Comparison of ENCODE assay signal across 1 cellular context in the genomic region with DNA sequence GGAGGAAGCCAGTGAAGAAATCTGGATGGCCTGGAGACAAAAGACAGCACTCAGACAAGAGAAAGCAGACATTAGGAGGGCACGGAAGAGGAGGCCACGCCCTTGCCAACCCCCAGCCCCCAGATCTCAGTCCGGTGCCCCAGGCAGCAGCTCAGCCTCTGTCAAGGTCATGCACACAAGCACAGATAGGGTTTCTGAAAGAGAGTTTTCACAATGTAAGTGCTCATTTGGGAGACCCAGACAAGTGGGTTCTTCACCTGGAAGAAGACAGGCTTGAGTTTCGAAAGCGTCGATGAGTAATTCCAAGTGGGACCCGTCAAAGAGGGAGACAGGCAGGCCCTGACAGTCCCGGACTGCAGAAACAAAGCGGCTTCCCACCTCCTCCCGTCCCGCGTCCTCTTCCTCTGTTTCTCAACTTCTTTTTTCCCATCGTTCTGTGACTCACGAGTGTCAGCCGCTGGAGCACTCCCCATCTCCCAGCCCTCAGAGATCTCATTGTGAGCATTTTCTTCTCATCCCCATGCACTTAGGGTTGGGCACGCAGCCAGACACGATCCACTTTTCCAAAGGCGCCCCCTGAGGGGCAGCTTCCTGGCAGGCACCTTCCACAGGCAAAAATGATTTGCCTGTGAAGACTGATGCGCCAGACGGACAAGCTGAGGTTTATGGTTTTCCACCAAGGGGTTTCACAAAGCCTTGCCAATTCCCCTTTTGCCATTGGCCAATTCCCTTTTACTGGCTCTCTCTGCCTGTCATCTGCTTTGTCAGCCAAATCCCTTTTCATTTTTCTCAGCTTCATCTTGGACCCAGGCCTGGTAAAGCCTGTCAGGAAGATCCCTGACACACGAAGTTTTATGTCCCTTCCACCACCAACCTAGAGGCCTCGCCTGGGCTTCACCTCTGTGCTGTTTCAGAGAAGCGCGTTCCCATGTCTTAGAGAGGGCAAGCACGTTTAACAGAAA.
TF ChIP-seq lines count a peak whose summit lies in the region.

No MANE protein-coding gene starts in this region.

TF ChIP-seq in GM12878, 131 proteins besides CTCF, POLR2A, EP300 and RAD21 (continued from another document):
- TF ChIP-seq, protein P1, sequence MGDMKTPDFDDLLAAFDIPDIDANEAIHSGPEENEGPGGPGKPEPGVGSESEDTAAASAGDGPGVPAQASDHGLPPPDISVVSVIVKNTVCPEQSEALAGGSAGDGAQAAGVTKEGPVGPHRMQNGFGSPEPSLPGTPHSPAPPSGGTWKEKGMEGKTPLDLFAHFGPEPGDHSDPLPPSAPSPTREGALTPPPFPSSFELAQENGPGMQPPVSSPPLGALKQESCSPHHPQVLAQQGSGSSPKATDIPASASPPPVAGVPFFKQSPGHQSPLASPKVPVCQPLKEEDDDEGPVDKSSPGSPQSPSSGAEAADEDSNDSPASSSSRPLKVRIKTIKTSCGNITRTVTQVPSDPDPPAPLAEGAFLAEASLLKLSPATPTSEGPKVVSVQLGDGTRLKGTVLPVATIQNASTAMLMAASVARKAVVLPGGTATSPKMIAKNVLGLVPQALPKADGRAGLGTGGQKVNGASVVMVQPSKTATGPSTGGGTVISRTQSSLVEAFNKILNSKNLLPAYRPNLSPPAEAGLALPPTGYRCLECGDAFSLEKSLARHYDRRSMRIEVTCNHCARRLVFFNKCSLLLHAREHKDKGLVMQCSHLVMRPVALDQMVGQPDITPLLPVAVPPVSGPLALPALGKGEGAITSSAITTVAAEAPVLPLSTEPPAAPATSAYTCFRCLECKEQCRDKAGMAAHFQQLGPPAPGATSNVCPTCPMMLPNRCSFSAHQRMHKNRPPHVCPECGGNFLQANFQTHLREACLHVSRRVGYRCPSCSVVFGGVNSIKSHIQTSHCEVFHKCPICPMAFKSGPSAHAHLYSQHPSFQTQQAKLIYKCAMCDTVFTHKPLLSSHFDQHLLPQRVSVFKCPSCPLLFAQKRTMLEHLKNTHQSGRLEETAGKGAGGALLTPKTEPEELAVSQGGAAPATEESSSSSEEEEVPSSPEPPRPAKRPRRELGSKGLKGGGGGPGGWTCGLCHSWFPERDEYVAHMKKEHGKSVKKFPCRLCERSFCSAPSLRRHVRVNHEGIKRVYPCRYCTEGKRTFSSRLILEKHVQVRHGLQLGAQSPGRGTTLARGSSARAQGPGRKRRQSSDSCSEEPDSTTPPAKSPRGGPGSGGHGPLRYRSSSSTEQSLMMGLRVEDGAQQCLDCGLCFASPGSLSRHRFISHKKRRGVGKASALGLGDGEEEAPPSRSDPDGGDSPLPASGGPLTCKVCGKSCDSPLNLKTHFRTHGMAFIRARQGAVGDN (IDR thresholded peaks at IDR 0.05), result no peak
- TF ChIP-seq ZNF384 (IDR thresholded peaks at IDR 0.05; ENCODE audit: borderline replicate concordance, low read depth, low read length) (no peak), CBX5 (IDR thresholded peaks at IDR 0.05; ENCODE audit: low read depth) (no peak), MYB (IDR thresholded peaks at IDR 0.05; ENCODE audit: borderline replicate concordance, low read depth, low read length) (no peak), WRNIP1 (IDR thresholded peaks at IDR 0.05; ENCODE audit: borderline replicate concordance, low read depth, low read length) (no peak), NRF1 (conservative IDR thresholded peaks at IDR 0.05; ENCODE audit: low read depth, low read length) (no peak), SUZ12 (IDR thresholded peaks at IDR 0.05; ENCODE audit: unreplicated experiment) (no peak)
- TF ChIP-seq, protein P2, sequence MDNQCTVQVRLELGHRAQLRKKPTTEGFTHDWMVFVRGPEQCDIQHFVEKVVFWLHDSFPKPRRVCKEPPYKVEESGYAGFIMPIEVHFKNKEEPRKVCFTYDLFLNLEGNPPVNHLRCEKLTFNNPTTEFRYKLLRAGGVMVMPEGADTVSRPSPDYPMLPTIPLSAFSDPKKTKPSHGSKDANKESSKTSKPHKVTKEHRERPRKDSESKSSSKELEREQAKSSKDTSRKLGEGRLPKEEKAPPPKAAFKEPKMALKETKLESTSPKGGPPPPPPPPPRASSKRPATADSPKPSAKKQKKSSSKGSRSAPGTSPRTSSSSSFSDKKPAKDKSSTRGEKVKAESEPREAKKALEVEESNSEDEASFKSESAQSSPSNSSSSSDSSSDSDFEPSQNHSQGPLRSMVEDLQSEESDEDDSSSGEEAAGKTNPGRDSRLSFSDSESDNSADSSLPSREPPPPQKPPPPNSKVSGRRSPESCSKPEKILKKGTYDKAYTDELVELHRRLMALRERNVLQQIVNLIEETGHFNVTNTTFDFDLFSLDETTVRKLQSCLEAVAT (IDR thresholded peaks at IDR 0.05), result no peak
- TF ChIP-seq, protein P3, sequence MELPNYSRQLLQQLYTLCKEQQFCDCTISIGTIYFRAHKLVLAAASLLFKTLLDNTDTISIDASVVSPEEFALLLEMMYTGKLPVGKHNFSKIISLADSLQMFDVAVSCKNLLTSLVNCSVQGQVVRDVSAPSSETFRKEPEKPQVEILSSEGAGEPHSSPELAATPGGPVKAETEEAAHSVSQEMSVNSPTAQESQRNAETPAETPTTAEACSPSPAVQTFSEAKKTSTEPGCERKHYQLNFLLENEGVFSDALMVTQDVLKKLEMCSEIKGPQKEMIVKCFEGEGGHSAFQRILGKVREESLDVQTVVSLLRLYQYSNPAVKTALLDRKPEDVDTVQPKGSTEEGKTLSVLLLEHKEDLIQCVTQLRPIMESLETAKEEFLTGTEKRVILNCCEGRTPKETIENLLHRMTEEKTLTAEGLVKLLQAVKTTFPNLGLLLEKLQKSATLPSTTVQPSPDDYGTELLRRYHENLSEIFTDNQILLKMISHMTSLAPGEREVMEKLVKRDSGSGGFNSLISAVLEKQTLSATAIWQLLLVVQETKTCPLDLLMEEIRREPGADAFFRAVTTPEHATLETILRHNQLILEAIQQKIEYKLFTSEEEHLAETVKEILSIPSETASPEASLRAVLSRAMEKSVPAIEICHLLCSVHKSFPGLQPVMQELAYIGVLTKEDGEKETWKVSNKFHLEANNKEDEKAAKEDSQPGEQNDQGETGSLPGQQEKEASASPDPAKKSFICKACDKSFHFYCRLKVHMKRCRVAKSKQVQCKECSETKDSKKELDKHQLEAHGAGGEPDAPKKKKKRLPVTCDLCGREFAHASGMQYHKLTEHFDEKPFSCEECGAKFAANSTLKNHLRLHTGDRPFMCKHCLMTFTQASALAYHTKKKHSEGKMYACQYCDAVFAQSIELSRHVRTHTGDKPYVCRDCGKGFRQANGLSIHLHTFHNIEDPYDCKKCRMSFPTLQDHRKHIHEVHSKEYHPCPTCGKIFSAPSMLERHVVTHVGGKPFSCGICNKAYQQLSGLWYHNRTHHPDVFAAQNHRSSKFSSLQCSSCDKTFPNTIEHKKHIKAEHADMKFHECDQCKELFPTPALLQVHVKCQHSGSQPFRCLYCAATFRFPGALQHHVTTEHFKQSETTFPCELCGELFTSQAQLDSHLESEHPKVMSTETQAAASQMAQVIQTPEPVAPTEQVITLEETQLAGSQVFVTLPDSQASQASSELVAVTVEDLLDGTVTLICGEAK (IDR thresholded peaks at IDR 0.05; ENCODE audit: borderline replicate concordance), result no peak
- TF ChIP-seq, protein P4, sequence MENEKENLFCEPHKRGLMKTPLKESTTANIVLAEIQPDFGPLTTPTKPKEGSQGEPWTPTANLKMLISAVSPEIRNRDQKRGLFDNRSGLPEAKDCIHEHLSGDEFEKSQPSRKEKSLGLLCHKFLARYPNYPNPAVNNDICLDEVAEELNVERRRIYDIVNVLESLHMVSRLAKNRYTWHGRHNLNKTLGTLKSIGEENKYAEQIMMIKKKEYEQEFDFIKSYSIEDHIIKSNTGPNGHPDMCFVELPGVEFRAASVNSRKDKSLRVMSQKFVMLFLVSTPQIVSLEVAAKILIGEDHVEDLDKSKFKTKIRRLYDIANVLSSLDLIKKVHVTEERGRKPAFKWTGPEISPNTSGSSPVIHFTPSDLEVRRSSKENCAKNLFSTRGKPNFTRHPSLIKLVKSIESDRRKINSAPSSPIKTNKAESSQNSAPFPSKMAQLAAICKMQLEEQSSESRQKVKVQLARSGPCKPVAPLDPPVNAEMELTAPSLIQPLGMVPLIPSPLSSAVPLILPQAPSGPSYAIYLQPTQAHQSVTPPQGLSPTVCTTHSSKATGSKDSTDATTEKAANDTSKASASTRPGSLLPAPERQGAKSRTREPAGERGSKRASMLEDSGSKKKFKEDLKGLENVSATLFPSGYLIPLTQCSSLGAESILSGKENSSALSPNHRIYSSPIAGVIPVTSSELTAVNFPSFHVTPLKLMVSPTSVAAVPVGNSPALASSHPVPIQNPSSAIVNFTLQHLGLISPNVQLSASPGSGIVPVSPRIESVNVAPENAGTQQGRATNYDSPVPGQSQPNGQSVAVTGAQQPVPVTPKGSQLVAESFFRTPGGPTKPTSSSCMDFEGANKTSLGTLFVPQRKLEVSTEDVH (IDR thresholded peaks at IDR 0.05; ENCODE audit: low read depth, partially characterized antibody), result no peak
- TF ChIP-seq, protein P5, sequence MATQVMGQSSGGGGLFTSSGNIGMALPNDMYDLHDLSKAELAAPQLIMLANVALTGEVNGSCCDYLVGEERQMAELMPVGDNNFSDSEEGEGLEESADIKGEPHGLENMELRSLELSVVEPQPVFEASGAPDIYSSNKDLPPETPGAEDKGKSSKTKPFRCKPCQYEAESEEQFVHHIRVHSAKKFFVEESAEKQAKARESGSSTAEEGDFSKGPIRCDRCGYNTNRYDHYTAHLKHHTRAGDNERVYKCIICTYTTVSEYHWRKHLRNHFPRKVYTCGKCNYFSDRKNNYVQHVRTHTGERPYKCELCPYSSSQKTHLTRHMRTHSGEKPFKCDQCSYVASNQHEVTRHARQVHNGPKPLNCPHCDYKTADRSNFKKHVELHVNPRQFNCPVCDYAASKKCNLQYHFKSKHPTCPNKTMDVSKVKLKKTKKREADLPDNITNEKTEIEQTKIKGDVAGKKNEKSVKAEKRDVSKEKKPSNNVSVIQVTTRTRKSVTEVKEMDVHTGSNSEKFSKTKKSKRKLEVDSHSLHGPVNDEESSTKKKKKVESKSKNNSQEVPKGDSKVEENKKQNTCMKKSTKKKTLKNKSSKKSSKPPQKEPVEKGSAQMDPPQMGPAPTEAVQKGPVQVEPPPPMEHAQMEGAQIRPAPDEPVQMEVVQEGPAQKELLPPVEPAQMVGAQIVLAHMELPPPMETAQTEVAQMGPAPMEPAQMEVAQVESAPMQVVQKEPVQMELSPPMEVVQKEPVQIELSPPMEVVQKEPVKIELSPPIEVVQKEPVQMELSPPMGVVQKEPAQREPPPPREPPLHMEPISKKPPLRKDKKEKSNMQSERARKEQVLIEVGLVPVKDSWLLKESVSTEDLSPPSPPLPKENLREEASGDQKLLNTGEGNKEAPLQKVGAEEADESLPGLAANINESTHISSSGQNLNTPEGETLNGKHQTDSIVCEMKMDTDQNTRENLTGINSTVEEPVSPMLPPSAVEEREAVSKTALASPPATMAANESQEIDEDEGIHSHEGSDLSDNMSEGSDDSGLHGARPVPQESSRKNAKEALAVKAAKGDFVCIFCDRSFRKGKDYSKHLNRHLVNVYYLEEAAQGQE (IDR thresholded peaks at IDR 0.05; ENCODE audit: low read depth, low read length), result no peak
- TF ChIP-seq, protein P6, sequence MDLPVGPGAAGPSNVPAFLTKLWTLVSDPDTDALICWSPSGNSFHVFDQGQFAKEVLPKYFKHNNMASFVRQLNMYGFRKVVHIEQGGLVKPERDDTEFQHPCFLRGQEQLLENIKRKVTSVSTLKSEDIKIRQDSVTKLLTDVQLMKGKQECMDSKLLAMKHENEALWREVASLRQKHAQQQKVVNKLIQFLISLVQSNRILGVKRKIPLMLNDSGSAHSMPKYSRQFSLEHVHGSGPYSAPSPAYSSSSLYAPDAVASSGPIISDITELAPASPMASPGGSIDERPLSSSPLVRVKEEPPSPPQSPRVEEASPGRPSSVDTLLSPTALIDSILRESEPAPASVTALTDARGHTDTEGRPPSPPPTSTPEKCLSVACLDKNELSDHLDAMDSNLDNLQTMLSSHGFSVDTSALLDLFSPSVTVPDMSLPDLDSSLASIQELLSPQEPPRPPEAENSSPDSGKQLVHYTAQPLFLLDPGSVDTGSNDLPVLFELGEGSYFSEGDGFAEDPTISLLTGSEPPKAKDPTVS (IDR thresholded peaks at IDR 0.05; ENCODE audit: low read depth, low read length), result no peak
